24 cellular contexts compared by ENCODE assay signal in genomic region chr12:38120438-38120837, GRCh38.
A peak's percentile ranks its signal among the peaks of the same experiment; 100 is the strongest.
DNase-seq lines count a peak whose midpoint lies in the region; ATAC-seq, FAIRE-seq and TF ChIP-seq lines count a peak whose summit lies in the region.
"Had no signal": no experiment of that assay in that cellular context is flagged by ENCODE, and none has a peak within 500 bp of the region (broad histone marks: within the 10 kb centered on the region; RNA-seq: fewer than 3 reads in every experiment).

No MANE protein-coding gene starts in this region.

- intact Hi-C loops in GM12878 (cut with micrococcal nuclease; ENCODE audit: unreplicated experiment): no loop called here

- H3K27ac ChIP-seq in GM12878 (ENCODE audit: control insufficient read depth, insufficient read depth) (no peak overlapping the region), trophoblast cell (ENCODE audit: low read depth, low read length) (no peak overlapping the region)
- H3K27ac ChIP-seq: A549; BLaER1 treated with 17β-estradiol and CSF1 and Interleukin-3, amounts not matched to agents 10 nM and 100 nM had no signal

- H3K36me3 ChIP-seq in GM12878 (ENCODE audit: control insufficient read depth in 2 of 2, insufficient read depth in 2 of 2, low read length in 1 of 2) (no peaks in the 10 kb centered on the region), trophoblast cell (ENCODE audit: control insufficient read depth in 1 of 2, insufficient read depth in 2 of 2, low read length in 2 of 2) (no peaks in the 10 kb centered on the region)
- H3K36me3 ChIP-seq: BE2C; BLaER1 treated with 17β-estradiol and CSF1 and Interleukin-3, amounts not matched to agents 10 nM and 100 nM had no signal

- no peak overlapping the region for H2BK12ac ChIP-seq in trophoblast cell (ENCODE audit: low read length)

- DNase-seq in GM12878 (ENCODE audit: low read depth, low spot score) (no peak), kidney tubule cell (ENCODE audit: low spot score) (peak; percentile 31), trophoblast cell (no peak), superior temporal gyrus (ENCODE audit: extremely low spot score) (no peak)
- DNase-seq: 8988T; ACHN; AML-193; BE2C; Calu3; CD4-positive, alpha-beta T cell; CD8-positive, alpha-beta memory T cell; DMS53; DMS79 treated with DMSO at 0.1 percent for 48 hours; GF-D8; H9; HFFc6 had no signal

- no peak overlapping the region for H3K18ac ChIP-seq in trophoblast cell (ENCODE audit: low read length)

- H4K8ac ChIP-seq in trophoblast cell (ENCODE audit: low read depth, low read length): no peak overlapping the region

- TF ChIP-seq RAD21 in GM12878 (IDR thresholded peaks at IDR 0.05; ENCODE audit: insufficient read depth, low read depth, low read length): no peak

- H4K20me1 ChIP-seq in GM12878 (ENCODE audit: control insufficient read depth, insufficient read depth): no peaks in the 10 kb centered on the region
- H4K20me1 ChIP-seq: BLaER1 treated with 17β-estradiol and CSF1 and Interleukin-3, amounts not matched to agents 10 nM and 100 nM had no signal

- RAD21 ChIA-PET in GM12878 (lab: Charles Lee; ENCODE audit: unreplicated experiment): interaction anchor here (1.3 kb wide), 1 partner anchor 14 kb away, joined by 4 read pairs; no protein-coding TSS in a partner anchor

- H4K12ac ChIP-seq in trophoblast cell (ENCODE audit: low read depth, low read length): no peak overlapping the region

- SMC1A ChIA-PET in GM12878 (lab: Charles Lee; ENCODE audit: uncharacterized antibody, unreplicated experiment): interaction anchor here (0.8 to 1.0 kb wide), 2 partner anchors 11 to 16 kb away, joined by 3 to 5 read pairs; no protein-coding TSS in a partner anchor

- peak; percentile 59 for ATAC-seq in HG02610 (IDR thresholded peaks at IDR 0.05; ENCODE audit: unreplicated experiment)
- peak; percentile 60 for ATAC-seq in GM12878
- no peak for ATAC-seq in GM18867 (IDR thresholded peaks at IDR 0.05; ENCODE audit: unreplicated experiment)
- ATAC-seq: A549, GM23338, HCT116 had no signal

- H3K14ac ChIP-seq in trophoblast cell (ENCODE audit: low read length): no peak overlapping the region

- in situ Hi-C loops in GM12878 (cut with MboI): no loop called here

- no peak for FAIRE-seq in GM12878 (lab: Jason Lieb, UNC)
- FAIRE-seq: A549, GM12892, GM19239 had no signal

- TF ChIP-seq CTCF in GM12878 (IDR thresholded peaks at IDR 0.05 in 2 of 3, conservative IDR thresholded peaks at IDR 0.05 in 1 of 3; ENCODE audit: control insufficient read depth in 2 of 3, extremely low read depth in 1 of 3, insufficient read depth in 1 of 3, low read depth in 3 of 3, low read length in 3 of 3): no peak

- H3K23ac ChIP-seq in trophoblast cell (ENCODE audit: low read length): no peak overlapping the region

- TF ChIP-seq POLR2A in GM12878 (IDR thresholded peaks at IDR 0.05; ENCODE audit: low read depth, low read length): no peak

- CTCF ChIA-PET in GM12878 (lab: Yijun Ruan, JAX): no interaction called here

- no peak overlapping the region for H3K4ac ChIP-seq in trophoblast cell (ENCODE audit: low read depth, low read length)

- BruUV-seq in GM12878 (replicated peaks; lab: Mats Ljungman, UMichigan): no TSS peak

- no peaks in the 10 kb centered on the region for H3K9me3 ChIP-seq in GM12878 (replicated peaks; ENCODE audit: control insufficient read depth, insufficient read depth, low read length)
- peaks cover 32% of the 10 kb centered on the region for H3K9me3 ChIP-seq in trophoblast cell (ENCODE audit: insufficient read depth, low read depth, low read length)
- H3K9me3 ChIP-seq: BE2C had no signal

- H3K79me2 ChIP-seq in GM12878 (ENCODE audit: control insufficient read depth, insufficient read depth, low read length): no peaks in the 10 kb centered on the region
- H3K79me2 ChIP-seq in trophoblast cell (ENCODE audit: control insufficient read depth, insufficient read depth, low read length, poor library complexity): no peaks in the 10 kb centered on the region

- H2AFZ ChIP-seq in GM12878 (ENCODE audit: control insufficient read depth, low read depth, low read length) (no peak overlapping the region), trophoblast cell (ENCODE audit: insufficient read depth, low read length, poor library complexity) (no peak overlapping the region)
- H2AFZ ChIP-seq: GM23338 had no signal

- H4K91ac ChIP-seq in trophoblast cell (ENCODE audit: low read depth, low read length): no peak overlapping the region

- H3K9ac ChIP-seq in GM12878 (ENCODE audit: control insufficient read depth, insufficient read depth, low read length) (no peak overlapping the region), trophoblast cell (ENCODE audit: low read length) (no peak overlapping the region)
- H3K9ac ChIP-seq: BLaER1 treated with 17β-estradiol and CSF1 and Interleukin-3, amounts not matched to agents 10 nM and 100 nM had no signal

- H3K4me2 ChIP-seq in GM12878 (ENCODE audit: control insufficient read depth, insufficient read depth): no peak overlapping the region
- H3K4me2 ChIP-seq in trophoblast cell (ENCODE audit: low read length): no peak overlapping the region
- H3K4me2 ChIP-seq: A549; BLaER1 treated with 17β-estradiol and CSF1 and Interleukin-3, amounts not matched to agents 10 nM and 100 nM; GM23338 had no signal

- TF ChIP-seq EP300 in GM12878 (IDR thresholded peaks at IDR 0.05; ENCODE audit: borderline replicate concordance in 1 of 2, control insufficient read depth in 1 of 2, low read depth in 2 of 2, low read length in 2 of 2): no peak

- H3K4me3 ChIP-seq in GM12878 (no peak overlapping the region), trophoblast cell (ENCODE audit: low read depth, low read length) (no peak overlapping the region)
- H3K4me3 ChIP-seq: A549; BLaER1 treated with 17β-estradiol and CSF1 and Interleukin-3, amounts not matched to agents 10 nM and 100 nM; GM23338 had no signal

- no peak overlapping the region for H2BK120ac ChIP-seq in trophoblast cell (ENCODE audit: insufficient read depth, low read length, poor library complexity)

- WGBS in GM12878 (ENCODE audit: insufficient coverage, insufficient replicate concordance, low lambda C conversion rate, missing lambda C conversion rate): 0% methylated on average over 5 of the region's 5 CpGs
- no CpG with 5 or more reads among the region's 5 CpGs for WGBS in trophoblast cell (ENCODE audit: extremely low coverage, insufficient coverage, insufficient read length)

- no peaks in the 10 kb centered on the region for H3K79me1 ChIP-seq in trophoblast cell (ENCODE audit: low read length)

- no peak overlapping the region for H2AK5ac ChIP-seq in trophoblast cell (ENCODE audit: low read length)

- no peaks in the 10 kb centered on the region for H3K4me1 ChIP-seq in GM12878 (ENCODE audit: control insufficient read depth, insufficient read depth, low read length)
- no peaks in the 10 kb centered on the region for H3K4me1 ChIP-seq in trophoblast cell (ENCODE audit: control insufficient read depth in 1 of 2, insufficient read depth in 2 of 2, low read length in 2 of 2)
- H3K4me1 ChIP-seq: BE2C had no signal

- no peak overlapping the region for H2BK5ac ChIP-seq in trophoblast cell (ENCODE audit: low read depth, low read length, poor library complexity)

- H3K27me3 ChIP-seq in GM12878 (replicated peaks in 1 of 2; ENCODE audit: control insufficient read depth in 2 of 2, insufficient read depth in 2 of 2, low read length in 1 of 2): no peaks in the 10 kb centered on the region
- no peaks in the 10 kb centered on the region for H3K27me3 ChIP-seq in trophoblast cell (ENCODE audit: insufficient read depth, low read length)
- H3K27me3 ChIP-seq: BE2C; BLaER1 treated with 17β-estradiol and CSF1 and Interleukin-3, amounts not matched to agents 10 nM and 100 nM had no signal

- POLR2A ChIA-PET in GM12878 (lab: Charles Lee): interaction anchor here (0.6 kb wide), 1 partner anchor 28 kb away, joined by 3 read pairs; no protein-coding TSS in a partner anchor

TF ChIP-seq in GM12878, 131 proteins besides CTCF, POLR2A, EP300 and RAD21 (continues in another document):
- TF ChIP-seq BMI1 (IDR thresholded peaks at IDR 0.05; ENCODE audit: borderline replicate concordance): 0 out of 2 replicates have a peak, but pooled peaks have one; percentile 24
- TF ChIP-seq, protein P1, sequence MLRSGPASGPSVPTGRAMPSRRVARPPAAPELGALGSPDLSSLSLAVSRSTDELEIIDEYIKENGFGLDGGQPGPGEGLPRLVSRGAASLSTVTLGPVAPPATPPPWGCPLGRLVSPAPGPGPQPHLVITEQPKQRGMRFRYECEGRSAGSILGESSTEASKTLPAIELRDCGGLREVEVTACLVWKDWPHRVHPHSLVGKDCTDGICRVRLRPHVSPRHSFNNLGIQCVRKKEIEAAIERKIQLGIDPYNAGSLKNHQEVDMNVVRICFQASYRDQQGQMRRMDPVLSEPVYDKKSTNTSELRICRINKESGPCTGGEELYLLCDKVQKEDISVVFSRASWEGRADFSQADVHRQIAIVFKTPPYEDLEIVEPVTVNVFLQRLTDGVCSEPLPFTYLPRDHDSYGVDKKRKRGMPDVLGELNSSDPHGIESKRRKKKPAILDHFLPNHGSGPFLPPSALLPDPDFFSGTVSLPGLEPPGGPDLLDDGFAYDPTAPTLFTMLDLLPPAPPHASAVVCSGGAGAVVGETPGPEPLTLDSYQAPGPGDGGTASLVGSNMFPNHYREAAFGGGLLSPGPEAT (IDR thresholded peaks at IDR 0.05; ENCODE audit: low read depth): peak; percentile 49; the same call in 1 of the 2 replicates
- no peak for TF ChIP-seq KDM1A (IDR thresholded peaks at IDR 0.05; ENCODE audit: borderline replicate concordance)
- TF ChIP-seq, protein P2, sequence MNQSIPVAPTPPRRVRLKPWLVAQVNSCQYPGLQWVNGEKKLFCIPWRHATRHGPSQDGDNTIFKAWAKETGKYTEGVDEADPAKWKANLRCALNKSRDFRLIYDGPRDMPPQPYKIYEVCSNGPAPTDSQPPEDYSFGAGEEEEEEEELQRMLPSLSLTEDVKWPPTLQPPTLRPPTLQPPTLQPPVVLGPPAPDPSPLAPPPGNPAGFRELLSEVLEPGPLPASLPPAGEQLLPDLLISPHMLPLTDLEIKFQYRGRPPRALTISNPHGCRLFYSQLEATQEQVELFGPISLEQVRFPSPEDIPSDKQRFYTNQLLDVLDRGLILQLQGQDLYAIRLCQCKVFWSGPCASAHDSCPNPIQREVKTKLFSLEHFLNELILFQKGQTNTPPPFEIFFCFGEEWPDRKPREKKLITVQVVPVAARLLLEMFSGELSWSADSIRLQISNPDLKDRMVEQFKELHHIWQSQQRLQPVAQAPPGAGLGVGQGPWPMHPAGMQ (IDR thresholded peaks at IDR 0.05; ENCODE audit: borderline replicate concordance): no peak
- no peak for TF ChIP-seq ETV6 (conservative IDR thresholded peaks at IDR 0.05 in 1 of 2, IDR thresholded peaks at IDR 0.05 in 1 of 2; ENCODE audit: borderline replicate concordance in 1 of 2, low read depth in 1 of 2)
- peak; percentile 77 to 85; a peak in 3 of 4 replicates for TF ChIP-seq IKZF2 (IDR thresholded peaks at IDR 0.05)
- TF ChIP-seq ZNF217 (IDR thresholded peaks at IDR 0.05): 0 out of 2 replicates have a peak, but pooled peaks have one; percentile 17
- TF ChIP-seq HDAC2 (IDR thresholded peaks at IDR 0.05): no peak
- no peak for TF ChIP-seq NFIC (IDR thresholded peaks at IDR 0.05; ENCODE audit: low read depth, low read length)
- TF ChIP-seq MTA2 (IDR thresholded peaks at IDR 0.05; ENCODE audit: low read depth): 0 out of 2 replicates have a peak, but pooled peaks have one; percentile 57
- TF ChIP-seq MEF2B (IDR thresholded peaks at IDR 0.05; ENCODE audit: partially characterized antibody, poor library complexity, severe bottlenecking): peak; percentile 63
